ENCODE assay signal across 13 cellular contexts in genomic region chr1:228809621-228810313, GRCh38.
A peak's percentile ranks its signal among the peaks of the same experiment; 100 is the strongest.
DNase-seq lines count a peak whose midpoint lies in the region; ATAC-seq, FAIRE-seq and TF ChIP-seq lines count a peak whose summit lies in the region.
"Had no signal": no experiment of that assay in that cellular context is flagged by ENCODE, and none has a peak within 500 bp of the region (broad histone marks: within the 10 kb centered on the region; RNA-seq: fewer than 3 reads in every experiment).

No MANE protein-coding gene starts in this region.

- H3K27ac Mint-ChIP-seq in GM23338, result 0 out of 2 replicates have a peak overlapping the region, but pooled peaks have one; percentile 6
- peak overlapping the region; percentile 57 for H3K27ac Mint-ChIP-seq in nephron progenitor cell

- peaks cover 44% of the 10 kb centered on the region for H3K4me1 Mint-ChIP-seq in GM23338
- H3K4me1 Mint-ChIP-seq in nephron progenitor cell, result peaks cover 81% of the 10 kb centered on the region

- TF ChIP-seq POLR2A in Peyer's patch (IDR thresholded peaks at IDR 0.05) (no peak), H54 (IDR thresholded peaks at IDR 0.05; ENCODE audit: low read depth, low read length) (no peak)

- H3K4me3 Mint-ChIP-seq in GM23338 (no peak overlapping the region; the same call in 1 of the 3 replicates), nephron progenitor cell (peak overlapping the region; percentile 27)

- H3K9me3 Mint-ChIP-seq in GM23338 (no peaks in the 10 kb centered on the region; the same call in 2 of the 3 replicates), nephron progenitor cell (no peaks in the 10 kb centered on the region)

- H3K4me1 ChIP-seq in GM23338 (ENCODE audit: insufficient read depth), result peaks cover 37% of the 10 kb centered on the region
- H3K4me1 ChIP-seq in Peyer's patch, result peaks cover 0 to 34% (median 5%) of the 10 kb centered on the region in 4 donors
- H3K4me1 ChIP-seq: prostate gland had no signal

- H3K4me2 ChIP-seq in GM23338, result peak overlapping the region; percentile 68

- no peaks in the 10 kb centered on the region for H3K36me3 ChIP-seq in GM23338 (ENCODE audit: insufficient read depth)
- no peaks in the 10 kb centered on the region for H3K36me3 ChIP-seq in Peyer's patch
- H3K36me3 ChIP-seq: adrenal gland, prostate gland, tibial nerve had no signal

- no peak overlapping the region for H3K27ac ChIP-seq in GM23338 (ENCODE audit: low read depth)
- peak overlapping the region in 3 of 4 donors; percentile 37 to 84 (median 70) for H3K27ac ChIP-seq in Peyer's patch
- H3K27ac ChIP-seq: adrenal gland, prostate gland, tibial nerve had no signal

- TF ChIP-seq CTCF in GM23338 (conservative IDR thresholded peaks at IDR 0.05; ENCODE audit: low read depth in 2 of 2), result no peak
- TF ChIP-seq CTCF in Peyer's patch (IDR thresholded peaks at IDR 0.05), result peak in 3 of 6 experiments; percentile 14 to 47 (median 15)
- no peak for TF ChIP-seq CTCF in epithelial cell of esophagus (IDR thresholded peaks at IDR 0.05; ENCODE audit: insufficient read depth, low read depth, low read length, missing control alignments)
- TF ChIP-seq CTCF in nephron progenitor cell (IDR thresholded peaks at IDR 0.05), result no peak

- H3K4me3 ChIP-seq in GM23338, result no peak overlapping the region; the same call in 1 of the 2 replicates
- no peak overlapping the region for H3K4me3 ChIP-seq in Peyer's patch
- H3K4me3 ChIP-seq in epithelial cell of esophagus (ENCODE audit: low read length), result no peak overlapping the region
- H3K4me3 ChIP-seq: adrenal gland, prostate gland, tibial nerve had no signal

- ATAC-seq in GM23338 (peak; percentile 77), HG02798 (IDR thresholded peaks at IDR 0.05; ENCODE audit: poor library complexity, unreplicated experiment) (no peak)

- H3K79me2 ChIP-seq in GM23338 (replicated peaks; ENCODE audit: insufficient read depth), result no peaks in the 10 kb centered on the region

- H3K36me3 Mint-ChIP-seq in GM23338 (ENCODE audit: low read depth) (no peaks in the 10 kb centered on the region; the same call in 2 of the 3 replicates), nephron progenitor cell (ENCODE audit: low read depth) (no peaks in the 10 kb centered on the region)

- H3K27me3 ChIP-seq in GM23338 (ENCODE audit: insufficient read depth) (no peaks in the 10 kb centered on the region), Peyer's patch (no peaks in the 10 kb centered on the region)
- H3K27me3 ChIP-seq: adrenal gland, tibial nerve had no signal

- H3K27me3 Mint-ChIP-seq in GM23338 (ENCODE audit: insufficient read depth, low read depth, poor library complexity), result peaks cover 9% of the 10 kb centered on the region
- H3K27me3 Mint-ChIP-seq in nephron progenitor cell (ENCODE audit: low read depth, poor library complexity), result peaks cover 2% of the 10 kb centered on the region

- no peaks in the 10 kb centered on the region for H3F3A ChIP-seq in GM23338 (replicated peaks; ENCODE audit: low read depth)

- no peaks in the 10 kb centered on the region for H3K9me3 ChIP-seq in Peyer's patch
- H3K9me3 ChIP-seq: adrenal gland, prostate gland, tibial nerve had no signal

- no peaks in the 10 kb centered on the region for H4K20me1 ChIP-seq in GM23338 (replicated peaks; ENCODE audit: insufficient read depth)

- FAIRE-seq in H54 (lab: Jason Lieb, UNC), result no peak

- H3K9me2 ChIP-seq in GM23338 (ENCODE audit: insufficient read depth), result peaks cover 5% of the 10 kb centered on the region; the same call in 1 of the 2 replicates

- no peak overlapping the region for H2AFZ ChIP-seq in GM23338

- DNase-seq in GM23338 (ENCODE audit: low spot score) (peak; percentile 33), Peyer's patch (peak in 2 of 3 donors; percentile 76 to 79), epithelial cell of esophagus (ENCODE audit: low read depth) (peak; percentile 4), nephron progenitor cell (no peak), H54 (ENCODE audit: insufficient read length, low spot score) (no peak), T1000 (lab: John Stamatoyannopoulos, UW) (no peak), NCI-H2171 treated with DMSO at 0.1 percent for 48 hours (lab: John Stamatoyannopoulos, UW) (no peak)
- DNase-seq: adrenal gland, NCI-H187 treated with DMSO at 0.1 percent for 48 hours, OCI-M1 had no signal

TF ChIP-seq in GM23338, 12 proteins besides CTCF, POLR2A, EP300 and RAD21 (continues in another document):
- no peak for TF ChIP-seq STAT1 (IDR thresholded peaks at IDR 0.05; ENCODE audit: unreplicated experiment)
- TF ChIP-seq EZH2phosphoT487 (IDR thresholded peaks at IDR 0.05; ENCODE audit: unreplicated experiment), result no peak
- TF ChIP-seq CREB1 (CRISPR knock-in tag; IDR thresholded peaks at IDR 0.05; ENCODE audit: low read depth), result no peak
- no peak for TF ChIP-seq ZNF114 (CRISPR knock-in tag; IDR thresholded peaks at IDR 0.05)
- no peak for TF ChIP-seq ZNF331 (CRISPR knock-in tag; IDR thresholded peaks at IDR 0.05; ENCODE audit: low read depth)
- no peak for TF ChIP-seq REST (IDR thresholded peaks at IDR 0.05; ENCODE audit: unreplicated experiment)
- no peak for TF ChIP-seq EZH2 (IDR thresholded peaks at IDR 0.05; ENCODE audit: low read depth, unreplicated experiment)
- TF ChIP-seq ETS1 (IDR thresholded peaks at IDR 0.05), result no peak
- TF ChIP-seq JUNB (IDR thresholded peaks at IDR 0.05; ENCODE audit: unreplicated experiment), result no peak

Comparison
In these comparisons a context has a peak if more than half of its experiments do, and no peak if none do; other contexts are left out.
1. DNase-seq: peak in GM23338 (single experiment), Peyer's patch (2 of 3) and epithelial cell of esophagus (single experiment); none in nephron progenitor cell (single experiment), H54 (single experiment), T1000 (single experiment) and NCI-H2171 treated with DMSO at 0.1 percent for 48 hours (single experiment).